15 cellular contexts compared by ENCODE assay signal in genomic region chr9:137640862-137641261, GRCh38.
"Had no signal": no experiment of that assay in that cellular context is flagged by ENCODE, and none has a peak within 500 bp of the region (broad histone marks: within the 10 kb centered on the region; RNA-seq: fewer than 3 reads in every experiment).

No MANE protein-coding gene starts in this region.

- H3K27me3 ChIP-seq: breast epithelium, ovary, stomach, thyroid gland, uterus had no signal

- H3K4me1 ChIP-seq: breast epithelium, uterus had no signal

- ATAC-seq: activated CD4-positive, CD25-positive, alpha-beta regulatory T cell treated with anti-CD3 and anti-CD28 coated beads, Interleukin-2, amount 50 U/mL, for 24 hours; activated naive CD4-positive, alpha-beta T cell treated with anti-CD3 and anti-CD28 coated beads, Interleukin-2, amount 50 U/mL, for 72 hours; left colon; mucosa of descending colon; SK-N-SH treated with all-trans-retinoic acid at 6 μM for 48 hours had no signal

- H3K27ac ChIP-seq: breast epithelium, ovary, thyroid gland, uterus had no signal

- H3K9me3 ChIP-seq: breast epithelium, mucosa of descending colon, ovary, stomach, thyroid gland, uterus had no signal

- DNase-seq: activated CD4-positive, alpha-beta T cell treated with anti-CD3 and anti-CD28 coated beads, Interleukin-2, amount 50 U/mL, for 4 hours; foreskin melanocyte; head of caudate nucleus; left colon; stimulated activated CD4-positive, alpha-beta T cell treated with anti-CD3 and anti-CD28 coated beads, Interleukin-12 subunit alpha, Interleukin-12 subunit beta, amount 100 ng/mL, for 4 hours; stimulated activated CD4-positive, alpha-beta T cell treated with anti-CD3 and anti-CD28 coated beads, Interleukin-2, amount 100 ng/mL, for 48 hours; stomach; thyroid gland; uterus had no signal

- H3K36me3 ChIP-seq: breast epithelium, ovary, thyroid gland, uterus had no signal

- H3K9me3 Mint-ChIP-seq: activated naive CD4-positive, alpha-beta T cell treated with anti-CD3 and anti-CD28 coated beads, Interleukin-2, amount 50 U/mL, for 72 hours had no signal

- H3K4me3 ChIP-seq: breast epithelium, mucosa of descending colon, ovary, stomach, thyroid gland, uterus had no signal
